In genomic region chr1:148845070-148845469, GRCh38 we compare ENCODE assay signal across 7 cellular contexts. TPM values are rescaled to one million over a fixed set of nuclear protein-coding genes. Genes with fewer than 3 reads are reported as not detected.
DNase-seq lines count a peak whose midpoint lies in the region; ATAC-seq, FAIRE-seq and TF ChIP-seq lines count a peak whose summit lies in the region.
"Not testable (repeated sequence)": the region's sequence is repeated elsewhere in the genome, so short reads cannot be mapped to it uniquely, and the experiment has no call there.

No MANE protein-coding gene starts in this region.

- in situ Hi-C loops in IMR-90 (cut with MboI; ENCODE audit: low sequenced_read_pairs); HepG2 (cut with HindIII; ENCODE audit: extremely low pct_ligation_motif_present, low pct_unique_long_range_greater_than_20kb): not testable (repeated sequence)

- not testable (repeated sequence) for H2BK20ac ChIP-seq in IMR-90 (ENCODE audit: low read depth, low read length)

- not testable (repeated sequence) for H3K9ac ChIP-seq in IMR-90 (ENCODE audit: low read depth, low read length); astrocyte (ENCODE audit: low read length); HepG2 (ENCODE audit: insufficient read depth, low read depth, low read length)

- not testable (repeated sequence) for H3K4me1 Mint-ChIP-seq in astrocyte (ENCODE audit: low read depth, unreplicated experiment)

- peak; percentile 20 for FAIRE-seq in astrocyte (lab: Jason Lieb, UNC)
- not testable (repeated sequence) for FAIRE-seq in HepG2 (lab: Jason Lieb, UNC)

- H3K56ac ChIP-seq in IMR-90 (ENCODE audit: extremely low read depth, insufficient read depth, low read length): not testable (repeated sequence)

- H3K4ac ChIP-seq in IMR-90 (ENCODE audit: low read depth, low read length): not testable (repeated sequence)

- not testable (repeated sequence) for H4K8ac ChIP-seq in IMR-90 (ENCODE audit: low read depth in 2 of 2, low read length in 2 of 2)

- H3K27me3 ChIP-seq in IMR-90 (ENCODE audit: control insufficient read depth, insufficient read depth, low read length); astrocyte (ENCODE audit: insufficient read depth, low read length); gastroesophageal sphincter; HepG2 (ENCODE audit: control insufficient read depth in 1 of 2, insufficient read depth in 2 of 2, low read length in 2 of 2); psoas muscle (ENCODE audit: insufficient read depth in 3 of 3, low read length in 2 of 3); thoracic aorta (replicated peaks; ENCODE audit: insufficient read depth): not testable (repeated sequence)

- no CpG with 5 or more reads among the region's 4 CpGs for WGBS in IMR-90 (ENCODE audit: extremely low coverage in 2 of 2, insufficient read length in 1 of 2), 2 experiments
- no CpG with 5 or more reads among the region's 4 CpGs for WGBS in gastroesophageal sphincter (ENCODE audit: low coverage in 1 of 2), 2 donors
- WGBS in HepG2 (ENCODE audit: low lambda C conversion rate): no CpG with 5 or more reads among the region's 4 CpGs
- WGBS in psoas muscle, 3 donors: no CpG with 5 or more reads among the region's 4 CpGs

- not testable (repeated sequence) for H2BK5ac ChIP-seq in IMR-90 (ENCODE audit: low read depth, low read length, poor library complexity, severe bottlenecking)

- H3K4me3 ChIP-seq in IMR-90 (ENCODE audit: insufficient read depth, low read depth, low read length); astrocyte (ENCODE audit: insufficient read depth, low read depth, low read length); gastroesophageal sphincter; HepG2 (replicated peaks in 1 of 3; ENCODE audit: insufficient read depth in 1 of 3, low read depth in 2 of 3, low read length in 3 of 3); psoas muscle; thoracic aorta: not testable (repeated sequence)

- not testable (repeated sequence) for H3K79me1 ChIP-seq in IMR-90 (ENCODE audit: low read depth in 1 of 2, low read length in 2 of 2)

- H2AFZ ChIP-seq in IMR-90 (replicated peaks; ENCODE audit: low read length, poor library complexity); astrocyte (ENCODE audit: low read depth, low read length); HepG2 (ENCODE audit: low read length): not testable (repeated sequence)

- not testable (repeated sequence) for H3K23ac ChIP-seq in IMR-90 (ENCODE audit: low read depth, low read length)

- intact Hi-C loops in IMR-90 (cut with micrococcal nuclease); left cardiac atrium (cut with DNase I); HepG2 (cut with micrococcal nuclease; ENCODE audit: unreplicated experiment); psoas muscle (cut with DNase I): not testable (repeated sequence)

- not testable (repeated sequence) for H3K4me1 ChIP-seq in IMR-90 (ENCODE audit: control insufficient read depth, insufficient read depth, low read length); astrocyte (ENCODE audit: insufficient read depth, low read length); gastroesophageal sphincter; HepG2 (ENCODE audit: insufficient read depth, low read length); psoas muscle; thoracic aorta (ENCODE audit: control insufficient read depth in 1 of 2, low read depth in 2 of 2)

- H2AK9ac ChIP-seq in IMR-90 (replicated peaks; ENCODE audit: low read depth, low read length, poor library complexity): not testable (repeated sequence)

- H3K79me2 ChIP-seq in astrocyte (ENCODE audit: insufficient read depth, low read length); HepG2 (ENCODE audit: insufficient read depth, low read length): not testable (repeated sequence)

- H3K27me3 Mint-ChIP-seq in astrocyte (ENCODE audit: low read depth, unreplicated experiment): not testable (repeated sequence)

- not testable (repeated sequence) for H3K14ac ChIP-seq in IMR-90 (replicated peaks; ENCODE audit: low read depth, low read length)

- H3K4me2 ChIP-seq in IMR-90 (ENCODE audit: low read depth, low read length); astrocyte (ENCODE audit: low read length); HepG2 (ENCODE audit: low read depth, low read length): not testable (repeated sequence)

- H4K91ac ChIP-seq in IMR-90 (ENCODE audit: insufficient read depth, low read depth, low read length): not testable (repeated sequence)

- H3K36me3 ChIP-seq in IMR-90 (ENCODE audit: control insufficient read depth, insufficient read depth, low read length); astrocyte (ENCODE audit: insufficient read depth, low read length); gastroesophageal sphincter; HepG2 (replicated peaks in 1 of 2; ENCODE audit: control insufficient read depth in 1 of 2, insufficient read depth in 2 of 2, low read length in 2 of 2); psoas muscle (ENCODE audit: insufficient read depth in 1 of 2, low read depth in 1 of 2); thoracic aorta: not testable (repeated sequence)

- not testable (repeated sequence) for H3K9me3 Mint-ChIP-seq in astrocyte (ENCODE audit: unreplicated experiment)

- POLR2A ChIA-PET in IMR-90 (lab: Charles Lee; ENCODE audit: unreplicated experiment); HepG2 (lab: Yijun Ruan, JAX): not testable (repeated sequence)

- not testable (repeated sequence) for H4K20me1 ChIP-seq in IMR-90 (ENCODE audit: insufficient read depth, low read length); astrocyte (ENCODE audit: insufficient read depth, low read length); HepG2 (ENCODE audit: insufficient read depth, low read length)

- not testable (repeated sequence) for H3K27ac Mint-ChIP-seq in astrocyte (ENCODE audit: unreplicated experiment)

- not testable (repeated sequence) for H2BK120ac ChIP-seq in IMR-90 (ENCODE audit: low read depth, low read length)

- not testable (repeated sequence) for H3K9me3 ChIP-seq in IMR-90 (ENCODE audit: control insufficient read depth, insufficient read depth, low read length); astrocyte (ENCODE audit: insufficient read depth, low read depth, low read length); gastroesophageal sphincter; HepG2 (ENCODE audit: low read length); psoas muscle; thoracic aorta

- not testable (repeated sequence) for H2AK5ac ChIP-seq in IMR-90 (ENCODE audit: low read depth, low read length)

- ATAC-seq in IMR-90 (ENCODE audit: low read depth) (peak; percentile 30), gastroesophageal sphincter (peak; percentile 23), left cardiac atrium (peak; percentile 39 to 56), HepG2 (peak; percentile 67), psoas muscle (peak; percentile 43 to 69 (median 62)), thoracic aorta (ENCODE audit: insufficient number of reproducible peaks, low FRiP score, low read depth) (peak; percentile 12)

- TF ChIP-seq CTCF in IMR-90 (conservative IDR thresholded peaks at IDR 0.05; ENCODE audit: low read depth, low read length); astrocyte (IDR thresholded peaks at IDR 0.05; ENCODE audit: insufficient read depth, low read depth, low read length); gastroesophageal sphincter (IDR thresholded peaks at IDR 0.05); HepG2 (CRISPR knock-in tag; IDR thresholded peaks at IDR 0.05); psoas muscle (IDR thresholded peaks at IDR 0.05); thoracic aorta (IDR thresholded peaks at IDR 0.05): not testable (repeated sequence)

- H4K5ac ChIP-seq in IMR-90 (ENCODE audit: low read depth, low read length): not testable (repeated sequence)

- not testable (repeated sequence) for H3K9me1 ChIP-seq in IMR-90 (ENCODE audit: insufficient read depth, low read length)

- H3K18ac ChIP-seq in IMR-90 (ENCODE audit: low read depth, low read length): not testable (repeated sequence)

- H3K4me3 Mint-ChIP-seq in astrocyte (ENCODE audit: unreplicated experiment): not testable (repeated sequence)

- CTCF ChIA-PET in IMR-90 (lab: Yijun Ruan, JAX); HepG2 (lab: Yijun Ruan, JAX; ENCODE audit: low intra/inter-chr PET ratio, low total read pairs): not testable (repeated sequence)

- TF ChIP-seq POLR2A in IMR-90 (IDR thresholded peaks at IDR 0.05; ENCODE audit: low read depth, low read length); gastroesophageal sphincter (IDR thresholded peaks at IDR 0.05); HepG2 (IDR thresholded peaks at IDR 0.05; ENCODE audit: insufficient read depth in 1 of 2, low read depth in 2 of 2, low read length in 2 of 2): not testable (repeated sequence)

- BruUV-seq in IMR-90 (replicated peaks; lab: Mats Ljungman, UMichigan); HepG2 (replicated peaks; lab: Mats Ljungman, UMichigan): not testable (repeated sequence)

- not testable (repeated sequence) for H2BK15ac ChIP-seq in IMR-90 (ENCODE audit: low read depth, low read length)

- dilution Hi-C loops in IMR-90 (cut with HindIII; ENCODE audit: low sequenced_read_pairs, unreplicated experiment): not testable (repeated sequence)

- H3K36me3 Mint-ChIP-seq in astrocyte (ENCODE audit: low read depth, unreplicated experiment): not testable (repeated sequence)

- TF ChIP-seq EP300 in gastroesophageal sphincter (IDR thresholded peaks at IDR 0.05); HepG2 (IDR thresholded peaks at IDR 0.05; ENCODE audit: low read depth in 2 of 2, low read length in 2 of 2); HepG2 (CRISPR knock-in tag; IDR thresholded peaks at IDR 0.05; ENCODE audit: borderline replicate concordance): not testable (repeated sequence)

- DNase-seq in IMR-90; astrocyte (ENCODE audit: low read depth); left cardiac atrium; HepG2 (ENCODE audit: low spot score); psoas muscle; thoracic aorta (ENCODE audit: low spot score): not testable (repeated sequence)

- not testable (repeated sequence) for TF ChIP-seq RAD21 in IMR-90 (IDR thresholded peaks at IDR 0.05; ENCODE audit: low read length); HepG2 (CRISPR knock-in tag; IDR thresholded peaks at IDR 0.05)

- not testable (repeated sequence) for H3K27ac ChIP-seq in IMR-90 (ENCODE audit: insufficient read depth, low read length); astrocyte (ENCODE audit: low read depth, low read length); gastroesophageal sphincter; HepG2 (ENCODE audit: extremely low read length, insufficient read depth, low read length); psoas muscle; thoracic aorta

RNA-seq across cellular contexts. Expression of gene PDE4DIP, which starts 0.8 kb away (rescaled TPM):
- total RNA-seq in IMR-90 (2012; rRNA removed) (71.4 and 74.4 TPM in 2 replicates), astrocyte (41.6 and 45.2 TPM in 2 replicates), gastroesophageal sphincter (100 to 1,000 TPM; 170 to 293 (median 218) TPM), left cardiac atrium (1,000 to 10,000 TPM; 1,013 to 1,607 TPM), HepG2 (2016; rRNA removed; fragmentation: Illumina TruSeq; extraction: Trizol) (10.3 and 16.1 TPM in 2 replicates), psoas muscle (1,000 to 10,000 TPM; 1,830 to 3,658 (median 2,938) TPM), thoracic aorta (100 to 1,000 TPM; 254 to 311 TPM)
- polyA plus RNA-seq in IMR-90 (2012; rRNA removed) (27.1 and 36.7 TPM in 2 replicates), HepG2 (2011; rRNA removed) (4.8 and 5.9 TPM in 2 replicates), psoas muscle (1,000 to 10,000 TPM in 2 of 3 donors, 100 to 1,000 TPM in 1; 368 to 2,569 (median 1,043) TPM)
- polyA plus RNA-seq in IMR-90 (2012; cell fraction: cytosol; rRNA removed): 13.4 and 40.4 TPM in 2 replicates
- 42.6 and 113 TPM in 2 replicates for polyA plus RNA-seq in IMR-90 (2012; cell fraction: nucleus; rRNA removed; ENCODE audit: low replicate concordance)
- total RNA-seq in HepG2 (2016; cell fraction: cytosol; rRNA removed; fragmentation: Illumina TruSeq; extraction: Trizol; ENCODE audit: low read depth): 2.7 and 3.1 TPM in 2 replicates
- total RNA-seq in HepG2 (2016; cell fraction: insoluble cytoplasmic fraction; rRNA removed; fragmentation: Illumina TruSeq; extraction: Trizol): 10.5 and 14.2 TPM in 2 replicates
- 6.6 and 7.5 TPM in 2 replicates for total RNA-seq in HepG2 (2016; cell fraction: membrane; rRNA removed; fragmentation: Illumina TruSeq; extraction: Trizol)
- 14.6 and 15.3 TPM in 2 replicates for total RNA-seq in HepG2 (2016; cell fraction: nucleus; rRNA removed; fragmentation: Illumina TruSeq; extraction: Trizol)
- 3.2 and 3.3 TPM in 2 replicates for polyA plus RNA-seq in HepG2 (2011; cell fraction: cytosol; rRNA removed)
- polyA plus RNA-seq in HepG2 (2011; cell fraction: nucleus; rRNA removed): 8.7 and 9.7 TPM in 2 replicates
- 4.2 and 5.9 TPM in 2 replicates for polyA plus RNA-seq in HepG2 (2012)
- 1.9 and 2.5 TPM in 2 replicates for polyA plus RNA-seq in HepG2 (2016; cell fraction: cytosol; fragmentation: Illumina TruSeq; extraction: Trizol; ENCODE audit: low read depth)
- polyA plus RNA-seq in HepG2 (2016; cell fraction: insoluble cytoplasmic fraction; fragmentation: Illumina TruSeq; extraction: Trizol; ENCODE audit: low read depth): 19.1 and 19.5 TPM in 2 replicates
- 4.1 and 4.8 TPM in 2 replicates for polyA plus RNA-seq in HepG2 (2016; cell fraction: membrane; fragmentation: Illumina TruSeq; extraction: Trizol; ENCODE audit: low read depth)
- 17.7 and 22.8 TPM in 2 replicates for polyA plus RNA-seq in HepG2 (2016; cell fraction: nucleus; fragmentation: Illumina TruSeq; extraction: Trizol; ENCODE audit: insufficient read depth, low read depth)
- polyA minus RNA-seq in HepG2 (2011; rRNA and poly(A)+ RNA removed; ENCODE audit: low replicate concordance): 8.7 and 11.6 TPM in 2 replicates
- polyA minus RNA-seq in HepG2 (2011; cell fraction: cytosol; rRNA and poly(A)+ RNA removed): 7.1 and 8.3 TPM in 2 replicates
- polyA minus RNA-seq in HepG2 (2011; cell fraction: nucleus; rRNA and poly(A)+ RNA removed): 17.4 and 19.7 TPM in 2 replicates

Comparison
In these comparisons a context has a peak if more than half of its experiments do, and no peak if none do; other contexts are left out.
1. ATAC-seq: peak in every context shown above with its lines; median percentile 67 in HepG2; 62 in psoas muscle; 48 in left cardiac atrium; 30 in IMR-90; 23 in gastroesophageal sphincter; 12 in thoracic aorta.